18 cellular contexts compared by ENCODE assay signal in genomic region chr20:11329271-11329670, GRCh38.
DNase-seq lines count a peak whose midpoint lies in the region; ATAC-seq, FAIRE-seq and TF ChIP-seq lines count a peak whose summit lies in the region.
"Had no signal": no experiment of that assay in that cellular context is flagged by ENCODE, and none has a peak within 500 bp of the region (broad histone marks: within the 10 kb centered on the region; RNA-seq: fewer than 3 reads in every experiment).

No MANE protein-coding gene starts in this region.

- H3K9ac ChIP-seq in IMR-90 (ENCODE audit: low read depth, low read length) = no peak overlapping the region
- H3K9ac ChIP-seq: BLaER1 treated with 17β-estradiol and CSF1 and Interleukin-3, amounts not matched to agents 10 nM and 100 nM had no signal

- H3K4me2 ChIP-seq in IMR-90 (ENCODE audit: low read depth, low read length) = no peak overlapping the region
- H3K4me2 ChIP-seq: BLaER1 treated with 17β-estradiol and CSF1 and Interleukin-3, amounts not matched to agents 10 nM and 100 nM had no signal

- no peak overlapping the region for H4K91ac ChIP-seq in IMR-90 (ENCODE audit: insufficient read depth, low read depth, low read length)

- H3K79me1 ChIP-seq in IMR-90 (ENCODE audit: low read depth in 1 of 2, low read length in 2 of 2) = no peaks in the 10 kb centered on the region

- no peak overlapping the region for H3K14ac ChIP-seq in IMR-90 (replicated peaks; ENCODE audit: low read depth, low read length)

- no peak for FAIRE-seq in bronchial epithelial cell (lab: Jason Lieb, UNC)
- FAIRE-seq: G401.6, GM12891 had no signal

- H3K4ac ChIP-seq in IMR-90 (ENCODE audit: low read depth, low read length) = no peak overlapping the region

- no peaks in the 10 kb centered on the region for H3K9me1 ChIP-seq in IMR-90 (ENCODE audit: insufficient read depth, low read length)

- no peak overlapping the region for H3K4me3 ChIP-seq in IMR-90 (ENCODE audit: insufficient read depth, low read depth, low read length)
- no peak overlapping the region for H3K4me3 ChIP-seq in bronchial epithelial cell (ENCODE audit: low read depth, low read length)
- H3K4me3 ChIP-seq in psoas muscle = no peak overlapping the region
- H3K4me3 ChIP-seq: BLaER1 treated with 17β-estradiol and CSF1 and Interleukin-3, amounts not matched to agents 10 nM and 100 nM; SJSA1 had no signal

- no CpG with 5 or more reads among the region's 1 CpG for WGBS in IMR-90 (ENCODE audit: extremely low coverage in 2 of 2, insufficient read length in 1 of 2), 2 experiments
- 33 to 70% (median 62%) methylated on average over 1 of the region's 1 CpG for WGBS in psoas muscle, 3 donors

- H3K27me3 Mint-ChIP-seq in activated CD4-positive, alpha-beta T cell treated with anti-CD3 and anti-CD28 coated beads, Interleukin-2, amount 10 ng/mL, durations not matched to agents 7 days and 5 days = no peaks in the 10 kb centered on the region

- H3K56ac ChIP-seq in IMR-90 (ENCODE audit: extremely low read depth, insufficient read depth, low read length) = no peak overlapping the region

- H3K23ac ChIP-seq in IMR-90 (ENCODE audit: low read depth, low read length) = no peak overlapping the region

- H3K9me3 ChIP-seq in IMR-90 (ENCODE audit: control insufficient read depth, insufficient read depth, low read length) (no peaks in the 10 kb centered on the region), psoas muscle (no peaks in the 10 kb centered on the region)
- H3K9me3 ChIP-seq: BLaER1 treated with 17β-estradiol and CSF1 and Interleukin-3, amounts not matched to agents 10 nM and 100 nM; SJSA1 had no signal

- CTCF ChIA-PET in IMR-90 (lab: Yijun Ruan, JAX) = no interaction called here
- CTCF ChIA-PET in activated CD4-positive, alpha-beta T cell treated with anti-CD3 and anti-CD28 coated beads, Interleukin-2, amount 10 ng/mL, durations not matched to agents 7 days and 5 days (lab: Charles Lee) = interaction anchor here (0.5 kb wide), 1 partner anchor 271 kb away, joined by 3 read pairs; no protein-coding TSS in a partner anchor

- TF ChIP-seq CTCF in IMR-90 (conservative IDR thresholded peaks at IDR 0.05; ENCODE audit: low read depth, low read length) (no peak), bronchial epithelial cell (IDR thresholded peaks at IDR 0.05; ENCODE audit: insufficient read depth, low read length, severe bottlenecking) (no peak), psoas muscle (IDR thresholded peaks at IDR 0.05) (no peak)

- no peak overlapping the region for H3K27ac Mint-ChIP-seq in activated CD4-positive, alpha-beta T cell treated with anti-CD3 and anti-CD28 coated beads, Interleukin-2, amount 10 ng/mL, durations not matched to agents 7 days and 5 days
- H3K27ac Mint-ChIP-seq: H9 had no signal

- no peak overlapping the region for H2AFZ ChIP-seq in IMR-90 (replicated peaks; ENCODE audit: low read length, poor library complexity)

- TF ChIP-seq RAD21 in IMR-90 (IDR thresholded peaks at IDR 0.05; ENCODE audit: low read length) = no peak

- dilution Hi-C loops in IMR-90 (cut with HindIII; ENCODE audit: low sequenced_read_pairs, unreplicated experiment) = no loop called here

- no peak overlapping the region for H4K8ac ChIP-seq in IMR-90 (ENCODE audit: low read depth in 2 of 2, low read length in 2 of 2)

- H4K5ac ChIP-seq in IMR-90 (ENCODE audit: low read depth, low read length) = no peak overlapping the region

- H2BK15ac ChIP-seq in IMR-90 (ENCODE audit: low read depth, low read length) = no peak overlapping the region

- no peak overlapping the region for H2BK20ac ChIP-seq in IMR-90 (ENCODE audit: low read depth, low read length)

- no TSS peak for BruUV-seq in IMR-90 (replicated peaks; lab: Mats Ljungman, UMichigan)

- no peak overlapping the region for H3K4me3 Mint-ChIP-seq in activated CD4-positive, alpha-beta T cell treated with anti-CD3 and anti-CD28 coated beads, Interleukin-2, amount 10 ng/mL, durations not matched to agents 7 days and 5 days
- H3K4me3 Mint-ChIP-seq: H9 had no signal

- DNase-seq in DMS153 (lab: John Stamatoyannopoulos, UW) (peak; percentile 28), DMS153 treated with DMSO at 0.1 percent for 48 hours (lab: John Stamatoyannopoulos, UW; ENCODE audit: unreplicated experiment) (no peak), IMR-90 (peak; percentile 12), bronchial epithelial cell (ENCODE audit: low read depth) (peak; percentile 72), left kidney (ENCODE audit: low read depth, low spot score) (peak; percentile 32), psoas muscle (no peak), NCI-H2081 (lab: John Stamatoyannopoulos, UW) (no peak)
- DNase-seq in activated CD4-positive, alpha-beta T cell treated with anti-CD3 and anti-CD28 coated beads, Interleukin-2, amount 10 ng/mL, durations not matched to agents 7 days and 5 days = no peak
- DNase-seq: H9, NCI-H1048, NCI-H146, NCI-H526 treated with DMSO at 0.1 percent for 48 hours, PC-3 had no signal

- H2AK9ac ChIP-seq in IMR-90 (replicated peaks; ENCODE audit: low read depth, low read length, poor library complexity) = no peak overlapping the region

- H3K27me3 ChIP-seq in IMR-90 (ENCODE audit: control insufficient read depth, insufficient read depth, low read length) (no peaks in the 10 kb centered on the region), bronchial epithelial cell (ENCODE audit: control insufficient read depth, insufficient read depth, low read length) (no peaks in the 10 kb centered on the region), psoas muscle (ENCODE audit: insufficient read depth in 3 of 3, low read length in 2 of 3) (no peaks in the 10 kb centered on the region)
- H3K27me3 ChIP-seq: BLaER1 treated with 17β-estradiol and CSF1 and Interleukin-3, amounts not matched to agents 10 nM and 100 nM; SJSA1 had no signal

- no peak overlapping the region for H2BK5ac ChIP-seq in IMR-90 (ENCODE audit: low read depth, low read length, poor library complexity, severe bottlenecking)

- TF ChIP-seq POLR2A in IMR-90 (IDR thresholded peaks at IDR 0.05; ENCODE audit: low read depth, low read length) = no peak

- no peaks in the 10 kb centered on the region for H4K20me1 ChIP-seq in IMR-90 (ENCODE audit: insufficient read depth, low read length)
- H4K20me1 ChIP-seq: BLaER1 treated with 17β-estradiol and CSF1 and Interleukin-3, amounts not matched to agents 10 nM and 100 nM had no signal

- H3K18ac ChIP-seq in IMR-90 (ENCODE audit: low read depth, low read length) = no peak overlapping the region

- no peak overlapping the region for H2AK5ac ChIP-seq in IMR-90 (ENCODE audit: low read depth, low read length)

- no peaks in the 10 kb centered on the region for H3K4me1 ChIP-seq in IMR-90 (ENCODE audit: control insufficient read depth, insufficient read depth, low read length)
- H3K4me1 ChIP-seq in psoas muscle = no peaks in the 10 kb centered on the region
- H3K4me1 ChIP-seq: BLaER1 treated with 17β-estradiol and CSF1 and Interleukin-3, amounts not matched to agents 10 nM and 100 nM; SJSA1 had no signal

- H3K36me3 ChIP-seq in IMR-90 (ENCODE audit: control insufficient read depth, insufficient read depth, low read length) = no peaks in the 10 kb centered on the region
- H3K36me3 ChIP-seq in bronchial epithelial cell (ENCODE audit: control insufficient read depth, insufficient read depth, low read length) = no peaks in the 10 kb centered on the region
- no peaks in the 10 kb centered on the region for H3K36me3 ChIP-seq in psoas muscle (ENCODE audit: insufficient read depth in 1 of 2, low read depth in 1 of 2)
- H3K36me3 ChIP-seq: BLaER1 treated with 17β-estradiol and CSF1 and Interleukin-3, amounts not matched to agents 10 nM and 100 nM; SJSA1 had no signal

- POLR2A ChIA-PET in IMR-90 (lab: Charles Lee; ENCODE audit: unreplicated experiment) = no interaction called here
- POLR2A ChIA-PET in activated CD4-positive, alpha-beta T cell treated with anti-CD3 and anti-CD28 coated beads, Interleukin-2, amount 10 ng/mL, durations not matched to agents 7 days and 5 days (lab: Charles Lee) = no interaction called here

- no peaks in the 10 kb centered on the region for H3K4me1 Mint-ChIP-seq in activated CD4-positive, alpha-beta T cell treated with anti-CD3 and anti-CD28 coated beads, Interleukin-2, amount 10 ng/mL, durations not matched to agents 7 days and 5 days

- no peak for ATAC-seq in IMR-90 (ENCODE audit: low read depth)
- ATAC-seq in psoas muscle = no peak
- ATAC-seq: PC-3 had no signal

- H3K27ac ChIP-seq in IMR-90 (ENCODE audit: insufficient read depth, low read length) (no peak overlapping the region), psoas muscle (no peak overlapping the region)
- H3K27ac ChIP-seq: 22Rv1; BLaER1 treated with 17β-estradiol and CSF1 and Interleukin-3, amounts not matched to agents 10 nM and 100 nM; SJSA1 had no signal

- peaks cover 10% of the 10 kb centered on the region for H3K9me3 Mint-ChIP-seq in activated CD4-positive, alpha-beta T cell treated with anti-CD3 and anti-CD28 coated beads, Interleukin-2, amount 10 ng/mL, durations not matched to agents 7 days and 5 days
- H3K9me3 Mint-ChIP-seq: H9 had no signal

- H3K36me3 Mint-ChIP-seq in activated CD4-positive, alpha-beta T cell treated with anti-CD3 and anti-CD28 coated beads, Interleukin-2, amount 10 ng/mL, durations not matched to agents 7 days and 5 days (ENCODE audit: low read depth) = no peaks in the 10 kb centered on the region

- in situ Hi-C loops in IMR-90 (cut with MboI; ENCODE audit: low sequenced_read_pairs) = no loop called here

- no peak overlapping the region for H2BK120ac ChIP-seq in IMR-90 (ENCODE audit: low read depth, low read length)

- intact Hi-C loops in IMR-90 (cut with micrococcal nuclease) (no loop called here), psoas muscle (cut with DNase I) (no loop called here)

TF ChIP-seq in IMR-90, 13 proteins besides CTCF, POLR2A, EP300 and RAD21 (continues in another document):
- no peak for TF ChIP-seq BHLHE40 (IDR thresholded peaks at IDR 0.05; ENCODE audit: low read depth, low read length)
- TF ChIP-seq CEBPB (IDR thresholded peaks at IDR 0.05; ENCODE audit: low read depth, low read length) = no peak
- TF ChIP-seq MAFK (IDR thresholded peaks at IDR 0.05; ENCODE audit: low read depth, low read length) = no peak
- no peak for TF ChIP-seq SMC3 (IDR thresholded peaks at IDR 0.05; ENCODE audit: low read depth, low read length)
- TF ChIP-seq FOS (IDR thresholded peaks at IDR 0.05; ENCODE audit: low read depth, low read length) = no peak
- no peak for TF ChIP-seq MAZ (IDR thresholded peaks at IDR 0.05; ENCODE audit: borderline replicate concordance, low read depth, low read length)
- no peak for TF ChIP-seq NFE2L2 (IDR thresholded peaks at IDR 0.05; ENCODE audit: low read depth, low read length)
- no peak for TF ChIP-seq RFX5 (IDR thresholded peaks at IDR 0.05; ENCODE audit: low read depth, low read length)
- no peak for TF ChIP-seq MXI1 (IDR thresholded peaks at IDR 0.05; ENCODE audit: borderline replicate concordance, low read depth, low read length)
- no peak for TF ChIP-seq RCOR1 (IDR thresholded peaks at IDR 0.05; ENCODE audit: insufficient replicate concordance, low read length)
- TF ChIP-seq CHD1 (IDR thresholded peaks at IDR 0.05; ENCODE audit: low read depth, low read length) = no peak

Comparison
In these comparisons a context has a peak if more than half of its experiments do, and no peak if none do; other contexts are left out.
1. DNase-seq: peak in DMS153 (single experiment), IMR-90 (single experiment), bronchial epithelial cell (single experiment) and left kidney (single experiment); none in DMS153 treated with DMSO at 0.1 percent for 48 hours (single experiment), psoas muscle (0 of 2), NCI-H2081 (0 of 2) and activated CD4-positive, alpha-beta T cell treated with anti-CD3 and anti-CD28 coated beads, Interleukin-2, amount 10 ng/mL, durations not matched to agents 7 days and 5 days (single experiment).